8 cellular contexts compared by ENCODE assay signal in the genomic region with DNA sequence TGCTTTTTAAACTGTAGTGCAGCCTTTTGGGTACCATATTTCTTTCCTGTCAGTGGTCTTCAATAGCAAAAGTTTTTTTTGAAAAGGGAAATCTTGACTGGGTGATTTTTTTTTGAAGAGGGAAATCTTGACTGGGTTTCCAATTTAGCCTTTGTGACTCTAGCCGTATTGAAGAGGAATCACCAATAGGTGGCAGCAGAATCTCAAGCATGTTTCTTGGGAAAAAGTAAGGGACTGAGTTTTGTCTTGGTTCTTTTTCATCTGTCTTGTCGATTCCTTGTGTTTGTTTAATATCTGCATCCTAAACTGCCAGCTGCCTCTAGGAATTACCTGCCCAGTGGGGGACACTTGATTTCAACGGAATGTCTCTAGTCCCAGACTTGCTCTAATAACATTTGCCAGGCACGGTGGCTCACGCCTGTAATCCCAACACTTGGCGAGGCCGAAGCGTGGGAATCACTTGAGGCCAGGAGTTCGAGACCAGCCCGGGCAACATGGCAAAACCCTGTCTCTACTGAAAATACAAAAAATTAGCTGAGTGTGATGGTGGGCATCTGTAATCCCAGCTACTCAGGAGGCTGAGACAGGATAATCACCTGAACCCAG.
DNase-seq lines count a peak whose midpoint lies in the region; ATAC-seq, FAIRE-seq and TF ChIP-seq lines count a peak whose summit lies in the region.

No MANE protein-coding gene starts in this region.

- peaks cover 34% of the 10 kb centered on the region for H3K4me1 ChIP-seq in stomach smooth muscle (ENCODE audit: control insufficient read depth, insufficient read depth, low read length)

- ATAC-seq in WTC11 (no peak; the same call in 1 of the 2 replicates), GM21576 (IDR thresholded peaks at IDR 0.05; ENCODE audit: unreplicated experiment) (no peak)

- POLR2A ChIA-PET in WTC11 (lab: Charles Lee): interaction anchor here (0.6 to 1.3 kb wide), 6 partner anchors 9 to 145 kb away, joined by 3 to 14 read pairs (median 4); no protein-coding TSS in a partner anchor

- peak; percentile 21 for DNase-seq in stimulated activated CD4-positive, alpha-beta T cell treated with anti-CD3 and anti-CD28 coated beads, Interleukin-2, amount 100 ng/mL, for 4 hours (ENCODE audit: low read depth)
- DNase-seq in stimulated activated CD4-positive, alpha-beta T cell treated with anti-CD3 and anti-CD28 coated beads, Interleukin-4, amount 100 ng/mL, for 1 hour: no peak
- DNase-seq in NAMALWA (ENCODE audit: low spot score) (peak; percentile 69), WTC11 (ENCODE audit: low spot score) (no peak), glutamatergic neuron (no peak), H54 (ENCODE audit: insufficient read length, low spot score) (no peak)

- H3K4me3 Mint-ChIP-seq in WTC11 (no peak overlapping the region), glutamatergic neuron (ENCODE audit: unreplicated experiment) (no peak overlapping the region)

- peaks cover 55 to 60% of the 10 kb centered on the region in 2 donors for H3K36me3 ChIP-seq in stomach smooth muscle (ENCODE audit: control insufficient read depth in 2 of 2, insufficient read depth in 2 of 2, low read length in 2 of 2)

- peak overlapping the region; percentile 37 for H3K27ac ChIP-seq in stomach smooth muscle (ENCODE audit: low read length)

- peaks cover 60% of the 10 kb centered on the region for H3K4me1 Mint-ChIP-seq in WTC11
- peaks cover 17% of the 10 kb centered on the region for H3K4me1 Mint-ChIP-seq in glutamatergic neuron (ENCODE audit: low read depth, unreplicated experiment)

- CTCF ChIA-PET in WTC11 (lab: Charles Lee): interaction anchor here (0.7 to 8.5 kb wide), 14 partner anchors 7 to 416 kb away, joined by 3 to 84 read pairs (median 4); no protein-coding TSS in a partner anchor

- no peaks in the 10 kb centered on the region for H3K27me3 ChIP-seq in stomach smooth muscle (ENCODE audit: control insufficient read depth in 1 of 2, insufficient read depth in 2 of 2, low read length in 2 of 2)

- H3K4me3 ChIP-seq in stomach smooth muscle (ENCODE audit: low read length in 2 of 2): no peak overlapping the region

- H3K9me3 Mint-ChIP-seq in WTC11 (no peaks in the 10 kb centered on the region), glutamatergic neuron (ENCODE audit: unreplicated experiment) (peaks cover 21% of the 10 kb centered on the region)

- FAIRE-seq in H54 (lab: Jason Lieb, UNC): no peak

- no peak for TF ChIP-seq POLR2A in H54 (IDR thresholded peaks at IDR 0.05; ENCODE audit: low read depth, low read length)

- no peak overlapping the region for H3K9ac ChIP-seq in stomach smooth muscle (ENCODE audit: low read length in 2 of 2)

- H3K9me3 ChIP-seq in stomach smooth muscle (ENCODE audit: control insufficient read depth in 2 of 2, low read length in 2 of 2): no peaks in the 10 kb centered on the region

- H3K27ac Mint-ChIP-seq in WTC11: peak overlapping the region; percentile 93
- peak overlapping the region; percentile 50 for H3K27ac Mint-ChIP-seq in glutamatergic neuron (ENCODE audit: unreplicated experiment)

- no peaks in the 10 kb centered on the region for H3K27me3 Mint-ChIP-seq in WTC11 (ENCODE audit: low read depth)
- peaks cover 20% of the 10 kb centered on the region for H3K27me3 Mint-ChIP-seq in glutamatergic neuron (ENCODE audit: unreplicated experiment)

- TF ChIP-seq CTCF in WTC11 (IDR thresholded peaks at IDR 0.05) (no peak), glutamatergic neuron (IDR thresholded peaks at IDR 0.05; ENCODE audit: partially characterized antibody, unreplicated experiment) (peak; percentile 78)

- H3K36me3 Mint-ChIP-seq in WTC11 (peaks cover 53% of the 10 kb centered on the region), glutamatergic neuron (ENCODE audit: unreplicated experiment) (no peaks in the 10 kb centered on the region)

TF ChIP-seq in WTC11, 78 proteins besides CTCF, POLR2A, EP300 and RAD21:
- TF ChIP-seq, protein P1, sequence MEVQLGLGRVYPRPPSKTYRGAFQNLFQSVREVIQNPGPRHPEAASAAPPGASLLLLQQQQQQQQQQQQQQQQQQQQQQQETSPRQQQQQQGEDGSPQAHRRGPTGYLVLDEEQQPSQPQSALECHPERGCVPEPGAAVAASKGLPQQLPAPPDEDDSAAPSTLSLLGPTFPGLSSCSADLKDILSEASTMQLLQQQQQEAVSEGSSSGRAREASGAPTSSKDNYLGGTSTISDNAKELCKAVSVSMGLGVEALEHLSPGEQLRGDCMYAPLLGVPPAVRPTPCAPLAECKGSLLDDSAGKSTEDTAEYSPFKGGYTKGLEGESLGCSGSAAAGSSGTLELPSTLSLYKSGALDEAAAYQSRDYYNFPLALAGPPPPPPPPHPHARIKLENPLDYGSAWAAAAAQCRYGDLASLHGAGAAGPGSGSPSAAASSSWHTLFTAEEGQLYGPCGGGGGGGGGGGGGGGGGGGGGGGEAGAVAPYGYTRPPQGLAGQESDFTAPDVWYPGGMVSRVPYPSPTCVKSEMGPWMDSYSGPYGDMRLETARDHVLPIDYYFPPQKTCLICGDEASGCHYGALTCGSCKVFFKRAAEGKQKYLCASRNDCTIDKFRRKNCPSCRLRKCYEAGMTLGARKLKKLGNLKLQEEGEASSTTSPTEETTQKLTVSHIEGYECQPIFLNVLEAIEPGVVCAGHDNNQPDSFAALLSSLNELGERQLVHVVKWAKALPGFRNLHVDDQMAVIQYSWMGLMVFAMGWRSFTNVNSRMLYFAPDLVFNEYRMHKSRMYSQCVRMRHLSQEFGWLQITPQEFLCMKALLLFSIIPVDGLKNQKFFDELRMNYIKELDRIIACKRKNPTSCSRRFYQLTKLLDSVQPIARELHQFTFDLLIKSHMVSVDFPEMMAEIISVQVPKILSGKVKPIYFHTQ (CRISPR knock-in tag; IDR thresholded peaks at IDR 0.05): peak; percentile 57; the same call in 1 of the 2 replicates
- TF ChIP-seq PRRX2 (CRISPR knock-in tag; IDR thresholded peaks at IDR 0.05) (peak; percentile 5; the same call in 1 of the 2 replicates), ZNF416 (CRISPR knock-in tag; IDR thresholded peaks at IDR 0.05) (0 out of 2 replicates have a peak, but pooled peaks have one; percentile 55)
- TF ChIP-seq, protein P2, sequence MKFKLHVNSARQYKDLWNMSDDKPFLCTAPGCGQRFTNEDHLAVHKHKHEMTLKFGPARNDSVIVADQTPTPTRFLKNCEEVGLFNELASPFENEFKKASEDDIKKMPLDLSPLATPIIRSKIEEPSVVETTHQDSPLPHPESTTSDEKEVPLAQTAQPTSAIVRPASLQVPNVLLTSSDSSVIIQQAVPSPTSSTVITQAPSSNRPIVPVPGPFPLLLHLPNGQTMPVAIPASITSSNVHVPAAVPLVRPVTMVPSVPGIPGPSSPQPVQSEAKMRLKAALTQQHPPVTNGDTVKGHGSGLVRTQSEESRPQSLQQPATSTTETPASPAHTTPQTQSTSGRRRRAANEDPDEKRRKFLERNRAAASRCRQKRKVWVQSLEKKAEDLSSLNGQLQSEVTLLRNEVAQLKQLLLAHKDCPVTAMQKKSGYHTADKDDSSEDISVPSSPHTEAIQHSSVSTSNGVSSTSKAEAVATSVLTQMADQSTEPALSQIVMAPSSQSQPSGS (CRISPR knock-in tag; IDR thresholded peaks at IDR 0.05; ENCODE audit: borderline replicate concordance, low read depth): no peak

Comparison
In these comparisons a context has a peak if more than half of its experiments do, and no peak if none do; other contexts are left out.
1. DNase-seq: peak in stimulated activated CD4-positive, alpha-beta T cell treated with anti-CD3 and anti-CD28 coated beads, Interleukin-2, amount 100 ng/mL, for 4 hours (single experiment) and NAMALWA (single experiment); none in stimulated activated CD4-positive, alpha-beta T cell treated with anti-CD3 and anti-CD28 coated beads, Interleukin-4, amount 100 ng/mL, for 1 hour (single experiment), WTC11 (single experiment), glutamatergic neuron (single experiment) and H54 (single experiment).